20 cellular contexts compared by ENCODE assay signal in the genomic region with DNA sequence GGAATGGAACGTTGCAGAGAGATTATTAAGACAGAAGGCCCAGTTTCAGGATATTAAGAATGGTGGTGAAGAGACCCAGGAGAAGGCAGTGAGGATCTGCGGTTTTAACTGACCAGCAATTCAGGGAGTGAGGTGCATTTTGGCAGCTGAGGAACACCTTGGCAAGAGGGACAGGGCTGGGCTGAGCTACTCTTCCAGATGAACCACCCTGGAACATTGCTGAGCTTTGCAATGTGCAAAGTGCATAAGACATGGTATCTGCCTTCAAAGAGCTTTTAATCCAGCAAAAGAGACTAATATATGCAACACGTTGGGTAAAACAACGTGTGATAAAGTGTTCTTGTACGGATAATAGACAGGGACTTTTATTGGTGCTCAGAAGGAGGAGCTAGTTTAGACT.
"Had no signal": no experiment of that assay in that cellular context is flagged by ENCODE, and none has a peak within 500 bp of the region (broad histone marks: within the 10 kb centered on the region; RNA-seq: fewer than 3 reads in every experiment).

No MANE protein-coding gene starts in this region.

- H3K27ac Mint-ChIP-seq: activated naive CD8-positive, alpha-beta T cell; naive B cell; stimulated activated memory B cell treated with anti-CD40 and anti-IgM and Interleukin-4, amounts not matched to agents 10 μg/mL and 1 μg/mL and 100 μg/mL, for 72 hours; T-cell had no signal

- H3K27ac ChIP-seq: colonic mucosa, epithelial cell of prostate, left lung, pancreas, right lobe of liver, transverse colon had no signal

- H3K4me3 Mint-ChIP-seq: activated naive CD8-positive, alpha-beta T cell; naive B cell; stimulated activated memory B cell treated with anti-CD40 and anti-IgM and Interleukin-4, amounts not matched to agents 10 μg/mL and 1 μg/mL and 100 μg/mL, for 72 hours; T-cell had no signal

- H3K36me3 Mint-ChIP-seq: activated naive CD8-positive, alpha-beta T cell; naive B cell; stimulated activated memory B cell treated with anti-CD40 and anti-IgM and Interleukin-4, amounts not matched to agents 10 μg/mL and 1 μg/mL and 100 μg/mL, for 72 hours; T-cell had no signal

- DNase-seq: activated CD4-positive, alpha-beta T cell treated with anti-CD3 and anti-CD28 coated beads for 4 hours; activated CD4-positive, alpha-beta T cell treated with anti-CD3 and anti-CD28 coated beads, Interleukin-2, amount 50 U/mL, for 4 hours; activated CD8-positive, alpha-beta memory T cell treated with anti-CD3 and anti-CD28 coated beads for 24 hours; activated effector memory CD4-positive, alpha-beta T cell treated with Interleukin-2 at 50 U/mL for 16 hours; activated naive CD4-positive, alpha-beta T cell treated with Interleukin-2 at 50 U/mL for 16 hours; cerebellar nuclear complex; colonic mucosa; effector CD8-positive, alpha-beta T cell; left lung; naive B cell; pancreas; small intestine; stimulated activated CD4-positive, alpha-beta T cell treated with anti-CD3 and anti-CD28 coated beads, Interleukin-4, amount 100 ng/mL, for 24 hours; T-cell; transverse colon had no signal

- H3K9me3 Mint-ChIP-seq: naive B cell; stimulated activated memory B cell treated with anti-CD40 and anti-IgM and Interleukin-4, amounts not matched to agents 10 μg/mL and 1 μg/mL and 100 μg/mL, for 72 hours; T-cell had no signal

- H3K4me1 Mint-ChIP-seq: naive B cell; stimulated activated memory B cell treated with anti-CD40 and anti-IgM and Interleukin-4, amounts not matched to agents 10 μg/mL and 1 μg/mL and 100 μg/mL, for 72 hours; T-cell had no signal

- H3K27me3 Mint-ChIP-seq: stimulated activated memory B cell treated with anti-CD40 and anti-IgM and Interleukin-4, amounts not matched to agents 10 μg/mL and 1 μg/mL and 100 μg/mL, for 72 hours had no signal

- H3K36me3 ChIP-seq: colonic mucosa, gastroesophageal sphincter, left lung, pancreas, right lobe of liver, transverse colon had no signal

- ATAC-seq: gastroesophageal sphincter; stimulated activated memory B cell treated with anti-CD40 and anti-IgM and Interleukin-4, amounts not matched to agents 10 μg/mL and 1 μg/mL and 100 μg/mL, for 72 hours; T-cell had no signal

- H3K4me3 ChIP-seq: colonic mucosa, gastroesophageal sphincter, left lung, pancreas, right lobe of liver, transverse colon had no signal

- H3K4me1 ChIP-seq: colonic mucosa, left lung, pancreas, right lobe of liver had no signal

- H3K9me3 ChIP-seq: colonic mucosa, gastroesophageal sphincter, left lung, pancreas, right lobe of liver, transverse colon had no signal

- H3K27me3 ChIP-seq: colonic mucosa, gastroesophageal sphincter, left lung, pancreas, right lobe of liver, transverse colon had no signal
